ENCODE assay signal across 8 cellular contexts in the genomic region with DNA sequence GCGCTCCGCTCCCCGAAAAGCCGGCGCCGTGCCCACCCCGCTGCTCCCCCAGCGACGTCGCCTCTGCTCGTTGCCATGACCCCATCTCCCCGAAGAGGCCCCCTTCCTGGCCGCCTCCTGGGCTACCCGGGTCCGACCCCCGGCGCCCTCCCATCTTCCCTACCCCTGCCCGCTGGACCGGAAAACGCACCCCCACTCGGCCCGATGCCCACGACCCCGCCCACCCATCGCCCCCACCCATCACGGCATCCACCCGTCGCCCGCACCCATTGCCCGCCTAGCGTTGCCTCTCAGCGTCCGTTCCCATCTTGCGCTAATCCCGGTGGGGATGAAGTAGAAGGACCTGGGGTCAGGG. TPM values are rescaled to one million over a fixed set of nuclear protein-coding genes. Genes with fewer than 3 reads are reported as not detected.
A peak's percentile ranks its signal among the peaks of the same experiment; 100 is the strongest.
DNase-seq lines count a peak whose midpoint lies in the region; ATAC-seq and TF ChIP-seq lines count a peak whose summit lies in the region.

No MANE protein-coding gene starts in this region.

- no peak for TF ChIP-seq CTCF in adrenal gland (IDR thresholded peaks at IDR 0.05)
- no peak for TF ChIP-seq CTCF in tibial artery (IDR thresholded peaks at IDR 0.05)

- H3K4me3 ChIP-seq in adrenal gland = peak overlapping the region in 2 of 4 donors; percentile 32 to 71
- peak overlapping the region; percentile 85 to 86 for H3K4me3 ChIP-seq in tibial artery

- peaks cover 0 to 68% of the 10 kb centered on the region in 2 donors for H3K36me3 ChIP-seq in adrenal gland (replicated peaks in 1 of 2)
- H3K36me3 ChIP-seq in tibial artery = peaks cover 4 to 50% (median 26%) of the 10 kb centered on the region in 3 donors

- peak; percentile 2 for ATAC-seq in left colon
- ATAC-seq in HG02571 (IDR thresholded peaks at IDR 0.05; ENCODE audit: unreplicated experiment) = no peak

- H3K4me1 Mint-ChIP-seq in activated CD4-positive, alpha-beta T cell treated with anti-CD3 and anti-CD28 coated beads, Interleukin-2, amount 10 ng/mL, durations not matched to agents 7 days and 5 days = peaks cover 29% of the 10 kb centered on the region

- H3K4me1 ChIP-seq in adrenal gland (replicated peaks in 1 of 2) (peaks cover 0 to 7% of the 10 kb centered on the region in 2 donors), tibial artery (peaks cover 0 to 19% (median 14%) of the 10 kb centered on the region in 4 donors)

- TF ChIP-seq POLR2A in adrenal gland (IDR thresholded peaks at IDR 0.05) = no peak

- no peaks in the 10 kb centered on the region for H3K27me3 ChIP-seq in adrenal gland
- H3K27me3 ChIP-seq in tibial artery = no peaks in the 10 kb centered on the region

- H3K36me3 Mint-ChIP-seq in activated CD4-positive, alpha-beta T cell treated with anti-CD3 and anti-CD28 coated beads, Interleukin-2, amount 10 ng/mL, durations not matched to agents 7 days and 5 days (ENCODE audit: low read depth) = peaks cover 24% of the 10 kb centered on the region

- H3K9me3 ChIP-seq in adrenal gland (replicated peaks in 1 of 3) (no peaks in the 10 kb centered on the region), tibial artery (no peaks in the 10 kb centered on the region)

- H3K9me3 Mint-ChIP-seq in activated CD4-positive, alpha-beta T cell treated with anti-CD3 and anti-CD28 coated beads, Interleukin-2, amount 10 ng/mL, durations not matched to agents 7 days and 5 days = no peaks in the 10 kb centered on the region

- H3K27ac ChIP-seq in adrenal gland (peak overlapping the region in 3 of 5 donors; percentile 70 to 95 (median 86)), tibial artery (peak overlapping the region; percentile 85 to 92)

- 2 to 81% (median 35%) methylated on average over 5 to 34 of the region's 35 CpGs; no CpG with 5 or more reads in 1 of the 4 donors for WGBS in adrenal gland, 4 donors

- intact Hi-C loops in adrenal gland (cut with DNase I) = no loop called here
- intact Hi-C loops in left colon (cut with DNase I, micrococcal nuclease) = no loop called here
- intact Hi-C loops in tibial artery (cut with DNase I; ENCODE audit: low total_unique reads) = no loop called here

- POLR2A ChIA-PET in activated CD4-positive, alpha-beta T cell treated with anti-CD3 and anti-CD28 coated beads, Interleukin-2, amount 10 ng/mL, durations not matched to agents 7 days and 5 days (lab: Charles Lee) = no interaction called here

- no peak for DNase-seq in activated CD4-positive, alpha-beta T cell treated with anti-CD3 and anti-CD28 coated beads, Interleukin-2, amount 10 ng/mL, durations not matched to agents 7 days and 5 days
- DNase-seq in activated CD4-positive, alpha-beta T cell treated with anti-CD3 and anti-CD28 coated beads for 4 hours = no peak
- DNase-seq in adrenal gland (no peak), left colon (no peak), tibial artery (no peak), NCI-H2107 treated with DMSO at 0.1 percent for 48 hours (lab: John Stamatoyannopoulos, UW; ENCODE audit: unreplicated experiment) (no peak), NCI-H2081 treated with DMSO at 0.1 percent for 48 hours (lab: John Stamatoyannopoulos, UW) (no peak)

- CTCF ChIA-PET in activated CD4-positive, alpha-beta T cell treated with anti-CD3 and anti-CD28 coated beads, Interleukin-2, amount 10 ng/mL, durations not matched to agents 7 days and 5 days (lab: Charles Lee) = no interaction called here

- peak overlapping the region; percentile 83 for H3K27ac Mint-ChIP-seq in activated CD4-positive, alpha-beta T cell treated with anti-CD3 and anti-CD28 coated beads, Interleukin-2, amount 10 ng/mL, durations not matched to agents 7 days and 5 days

- H3K4me3 Mint-ChIP-seq in activated CD4-positive, alpha-beta T cell treated with anti-CD3 and anti-CD28 coated beads, Interleukin-2, amount 10 ng/mL, durations not matched to agents 7 days and 5 days = peak overlapping the region; percentile 81

- no peaks in the 10 kb centered on the region for H3K27me3 Mint-ChIP-seq in activated CD4-positive, alpha-beta T cell treated with anti-CD3 and anti-CD28 coated beads, Interleukin-2, amount 10 ng/mL, durations not matched to agents 7 days and 5 days

RNA-seq across cellular contexts. Expression of a gene that starts 0.4 kb away (rescaled TPM):
- 100 to 1,000 TPM; 118 to 123 TPM for total RNA-seq in activated CD4-positive, alpha-beta T cell treated with anti-CD3 and anti-CD28 coated beads, Interleukin-2, amount 10 ng/mL, durations not matched to agents 7 days and 5 days
- total RNA-seq in adrenal gland (100 to 1,000 TPM in 7 of 8 donors, 10 to 100 TPM in 1; 85.6 to 142 (median 113) TPM), left colon (10 to 100 TPM; 63.3 to 65.0 TPM)
- 100 to 1,000 TPM; 155 to 287 (median 216) TPM for polyA plus RNA-seq in adrenal gland

RNA-seq across cellular contexts. Expression of a gene that starts 6.6 kb away (rescaled TPM):
- 10 to 100 TPM; 54.3 to 66.9 TPM for total RNA-seq in activated CD4-positive, alpha-beta T cell treated with anti-CD3 and anti-CD28 coated beads, Interleukin-2, amount 10 ng/mL, durations not matched to agents 7 days and 5 days
- 10 to 100 TPM; 25.1 to 74.5 (median 50.0) TPM for total RNA-seq in adrenal gland
- 100 to 1,000 TPM; 104 to 451 (median 241) TPM for polyA plus RNA-seq in adrenal gland
- 10 to 100 TPM; 44.4 to 56.7 TPM for total RNA-seq in left colon

RNA-seq across cellular contexts. Expression of a gene that starts 8.9 kb away (rescaled TPM):
- total RNA-seq in activated CD4-positive, alpha-beta T cell treated with anti-CD3 and anti-CD28 coated beads, Interleukin-2, amount 10 ng/mL, durations not matched to agents 7 days and 5 days = 10 to 100 TPM; 46.1 to 46.9 TPM
- 100 to 1,000 TPM in 5 of 8 donors, 10 to 100 TPM in 3; 68.8 to 170 (median 137) TPM for total RNA-seq in adrenal gland
- polyA plus RNA-seq in adrenal gland = 100 to 1,000 TPM in 1 of 3 donors, 10 to 100 TPM in 2; 55.4 to 133 (median 56.8) TPM
- total RNA-seq in left colon = 100 to 1,000 TPM; 100 to 105 TPM

RNA-seq across cellular contexts. Expression of a gene that starts 20.7 kb away (rescaled TPM):
- 10 to 100 TPM; 26.2 to 28.3 TPM for total RNA-seq in activated CD4-positive, alpha-beta T cell treated with anti-CD3 and anti-CD28 coated beads, Interleukin-2, amount 10 ng/mL, durations not matched to agents 7 days and 5 days
- total RNA-seq in adrenal gland = 10 to 100 TPM in 7 of 8 donors, 1 to 10 TPM in 1; 8.2 to 46.3 (median 24.5) TPM
- polyA plus RNA-seq in adrenal gland = 10 to 100 TPM; 22.3 to 83.6 (median 27.4) TPM
- total RNA-seq in left colon = 10 to 100 TPM; 48.9 to 68.2 TPM

RNA-seq across cellular contexts. Expression of a gene that starts 26.0 kb away (rescaled TPM):
- 100 to 1,000 TPM in 1 of 2 experiments, 10 to 100 TPM in 1; 86.6 to 104 TPM for total RNA-seq in activated CD4-positive, alpha-beta T cell treated with anti-CD3 and anti-CD28 coated beads, Interleukin-2, amount 10 ng/mL, durations not matched to agents 7 days and 5 days
- 10 to 100 TPM; 18.1 to 47.1 (median 26.6) TPM for total RNA-seq in adrenal gland
- 100 to 1,000 TPM in 2 of 3 donors, 1 to 10 TPM in 1; 8.6 to 142 (median 103) TPM for polyA plus RNA-seq in adrenal gland
- total RNA-seq in left colon = 10 to 100 TPM; 28.8 to 40.8 TPM
